In the genomic region with DNA sequence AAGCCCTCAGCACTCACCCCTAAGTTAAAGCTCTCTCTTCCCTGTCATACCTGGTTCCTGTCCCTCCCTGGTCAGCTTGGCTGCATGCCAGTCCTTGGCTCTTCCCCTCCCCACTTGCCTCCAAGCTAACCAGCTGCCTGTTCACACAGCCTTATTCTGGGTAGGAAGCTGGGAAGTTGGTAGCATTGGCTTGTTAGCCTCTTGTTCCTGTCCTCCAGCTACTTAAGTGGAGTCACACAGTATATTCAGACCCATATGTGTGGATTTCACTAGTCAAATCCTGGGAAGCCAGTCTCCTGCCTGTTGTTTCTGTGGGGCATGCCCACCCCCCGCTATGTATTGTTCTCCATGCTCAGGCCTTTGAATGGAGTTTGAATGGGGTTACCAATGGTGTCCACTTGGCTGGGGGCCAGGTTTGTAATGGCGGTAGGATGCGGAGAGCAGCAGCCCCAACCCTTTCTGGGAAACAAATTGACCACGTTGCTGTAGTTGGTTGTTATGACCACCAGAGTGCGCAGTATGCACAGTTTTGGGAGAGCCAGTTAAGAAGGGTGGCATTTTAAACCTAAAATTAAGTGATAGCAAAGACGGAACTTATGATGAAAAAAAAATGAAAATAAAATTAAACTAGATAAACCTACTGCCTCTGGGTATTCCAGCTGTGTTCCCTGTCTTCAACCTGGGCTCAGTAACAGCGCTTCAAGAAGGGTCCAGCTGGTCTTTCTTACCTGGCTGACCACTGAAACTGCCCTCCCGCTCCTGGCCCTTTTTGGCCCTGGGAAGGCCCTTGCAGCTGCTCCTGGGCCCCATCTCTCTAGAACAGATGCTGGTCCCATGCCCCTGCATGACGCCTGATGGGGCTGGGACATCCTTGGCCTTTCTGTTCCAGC, we compare ENCODE assay signal across 8 cellular contexts. TPM values are rescaled to one million over a fixed set of nuclear protein-coding genes. Genes with fewer than 3 reads are reported as not detected.
DNase-seq lines count a peak whose midpoint lies in the region; ATAC-seq and TF ChIP-seq lines count a peak whose summit lies in the region.

No MANE protein-coding gene starts in this region.

- H3K4me2 ChIP-seq in H9 (ENCODE audit: insufficient read depth, insufficient read length, low read length) (no peak overlapping the region), mammary epithelial cell (ENCODE audit: insufficient read depth, low read depth, low read length) (no peak overlapping the region)

- no peak overlapping the region for H3K14ac ChIP-seq in H9 (ENCODE audit: insufficient read depth, low read length)

- H3K4ac ChIP-seq in H9 (ENCODE audit: low read depth, low read length) = no peak overlapping the region

- H3K4me3 ChIP-seq in mammary epithelial cell (replicated peaks in 1 of 3; ENCODE audit: insufficient read depth in 1 of 3, low read depth in 2 of 3, low read length in 3 of 3) = no peak overlapping the region
- no peak overlapping the region for H3K4me3 ChIP-seq in kidney epithelial cell (ENCODE audit: low read depth, low read length)

- H4K20me1 ChIP-seq in H9 (ENCODE audit: control insufficient read depth, insufficient read depth, insufficient read length) (no peaks in the 10 kb centered on the region), mammary epithelial cell (ENCODE audit: insufficient read depth, low read length) (no peaks in the 10 kb centered on the region)

- H3K36me3 ChIP-seq in mammary epithelial cell (ENCODE audit: insufficient read depth, low read length) (no peaks in the 10 kb centered on the region), kidney epithelial cell (ENCODE audit: control insufficient read depth, insufficient read depth, low read length) (no peaks in the 10 kb centered on the region)

- H3K23ac ChIP-seq in H9 (ENCODE audit: insufficient read length, low read depth, low read length) = no peak overlapping the region

- no peaks in the 10 kb centered on the region for H3K79me1 ChIP-seq in H9 (ENCODE audit: insufficient read depth, low read depth, low read length, poor library complexity, severe bottlenecking)

- dilution Hi-C loops in mammary epithelial cell (cut with HindIII; ENCODE audit: low sequenced_read_pairs) = loop anchor here (5.0 kb wide), 1 partner anchor 49 kb away; no protein-coding TSS in a partner anchor

- no peak overlapping the region for H2BK20ac ChIP-seq in H9 (ENCODE audit: low read depth, low read length, poor library complexity, severe bottlenecking)

- BruUV-seq in mammary epithelial cell (replicated peaks; lab: Mats Ljungman, UMichigan) = no TSS peak

- intact Hi-C loops in CD14-positive monocyte (cut with micrococcal nuclease) (loop anchor here (2.0 kb wide), 1 partner anchor 144 kb away; no protein-coding TSS in a partner anchor), mammary epithelial cell (cut with micrococcal nuclease) (loop anchor here (1.0 kb wide), 3 partner anchors 57 to 144 kb away; no protein-coding TSS in a partner anchor)

- no peak overlapping the region for H4K5ac ChIP-seq in H9 (ENCODE audit: insufficient read length, low read depth, low read length)

- peak; percentile 60 for DNase-seq in CD14-positive monocyte (ENCODE audit: low spot score)
- peak; percentile 86 for DNase-seq in H9
- peak; percentile 74 for DNase-seq in NCI-H2171 treated with DMSO at 0.1 percent for 48 hours (lab: John Stamatoyannopoulos, UW)
- DNase-seq in mammary epithelial cell = peak; percentile 61
- DNase-seq in kidney epithelial cell (ENCODE audit: low read depth) = no peak
- peak; percentile 74 for DNase-seq in stimulated activated CD4-positive, alpha-beta T cell treated with anti-CD3 and anti-CD28 coated beads, Interleukin-1b, Interleukin-23, amount 100 ng/mL, for 48 hours

- CTCF ChIA-PET in mammary epithelial cell (lab: Charles Lee; ENCODE audit: low non-redundant PET) = interaction anchor here (0.7 kb wide), 1 partner anchor 754 kb away, joined by 8 read pairs; no protein-coding TSS in a partner anchor

- H2BK15ac ChIP-seq in H9 (ENCODE audit: low read depth, low read length) = no peak overlapping the region

- H3K27me3 Mint-ChIP-seq in CD14-positive monocyte (ENCODE audit: low read depth in 3 of 3) (peaks cover 2 to 5% (median 4%) of the 10 kb centered on the region in 3 donors), H9 (ENCODE audit: low read depth) (no peaks in the 10 kb centered on the region; the same call in 1 of the 2 replicates)

- H3K23me2 ChIP-seq in H9 (ENCODE audit: insufficient read length, low read depth, low read length, poor library complexity, severe bottlenecking) = no peaks in the 10 kb centered on the region

- ATAC-seq in GM21737 (IDR thresholded peaks at IDR 0.05; ENCODE audit: unreplicated experiment) = no peak

- H3K4me1 ChIP-seq in H9 (ENCODE audit: insufficient read depth, low read length) (no peaks in the 10 kb centered on the region; the same call in 1 of the 2 replicates), mammary epithelial cell (ENCODE audit: insufficient read depth, low read length) (peaks cover 5% of the 10 kb centered on the region)

- no peak overlapping the region for H4K8ac ChIP-seq in H9 (replicated peaks; ENCODE audit: insufficient read length, low read depth, low read length)

- no peak overlapping the region for H3K56ac ChIP-seq in H9 (ENCODE audit: insufficient read length, low read depth, low read length)

- H2AFZ ChIP-seq in H9 (ENCODE audit: low read length) (peak overlapping the region; percentile 88), mammary epithelial cell (ENCODE audit: low read depth, low read length) (no peak overlapping the region)

- H3K27ac Mint-ChIP-seq in CD14-positive monocyte (no peak overlapping the region), H9 (no peak overlapping the region)

- H3K79me2 ChIP-seq in H9 (ENCODE audit: insufficient read depth, low read length) = no peaks in the 10 kb centered on the region
- H3K79me2 ChIP-seq in mammary epithelial cell (ENCODE audit: insufficient read depth, low read length) = no peaks in the 10 kb centered on the region

- H4K91ac ChIP-seq in H9 (ENCODE audit: insufficient read length, low read depth, low read length) = no peak overlapping the region

- TF ChIP-seq CTCF in CD14-positive monocyte (IDR thresholded peaks at IDR 0.05) (peak; percentile 81), H9 (conservative IDR thresholded peaks at IDR 0.05) (peak; percentile 89), VCaP (conservative IDR thresholded peaks at IDR 0.05) (peak; percentile 94), mammary epithelial cell (conservative IDR thresholded peaks at IDR 0.05 in 1 of 2, IDR thresholded peaks at IDR 0.05 in 1 of 2; ENCODE audit: extremely low read depth in 1 of 2, insufficient read depth in 1 of 2, low read depth in 1 of 2, low read length in 2 of 2) (peak; percentile 78), kidney epithelial cell (IDR thresholded peaks at IDR 0.05; ENCODE audit: insufficient read depth, low read length, poor library complexity, severe bottlenecking) (peak; percentile 77)

- in situ Hi-C loops in mammary epithelial cell (cut with MboI; ENCODE audit: low sequenced_read_pairs in 2 of 2) = no loop called here

- no peak overlapping the region for H2BK12ac ChIP-seq in H9 (ENCODE audit: insufficient read length, low read depth, low read length)

- H3K4me3 Mint-ChIP-seq in CD14-positive monocyte (no peak overlapping the region), H9 (no peak overlapping the region)

- H2BK5ac ChIP-seq in H9 (ENCODE audit: insufficient read length, low read length) = no peak overlapping the region

- no peaks in the 10 kb centered on the region for H3K9me3 Mint-ChIP-seq in CD14-positive monocyte
- H3K9me3 Mint-ChIP-seq in H9 = no peaks in the 10 kb centered on the region

- H2AK5ac ChIP-seq in H9 (ENCODE audit: insufficient read length, low read length) = no peak overlapping the region

- H3K27ac ChIP-seq in H9 (ENCODE audit: insufficient read length, low read depth, low read length) (no peak overlapping the region), VCaP (no peak overlapping the region), mammary epithelial cell (ENCODE audit: insufficient read depth, low read depth, low read length) (no peak overlapping the region)

- no peak overlapping the region for H3K9ac ChIP-seq in H9 (ENCODE audit: extremely low read depth, insufficient read length, low read length)
- no peak overlapping the region for H3K9ac ChIP-seq in mammary epithelial cell (ENCODE audit: insufficient read depth, low read length)

- no peak overlapping the region for H2BK120ac ChIP-seq in H9 (ENCODE audit: low read depth, low read length, poor library complexity, severe bottlenecking)

- no peaks in the 10 kb centered on the region for H3K36me3 Mint-ChIP-seq in CD14-positive monocyte
- H3K36me3 Mint-ChIP-seq in H9 (ENCODE audit: insufficient read depth in 1 of 3, low read depth in 3 of 3) = no peaks in the 10 kb centered on the region

- no CpG with 5 or more reads among the region's 9 CpGs for WGBS in H9 (ENCODE audit: extremely low coverage, insufficient read length, low lambda C conversion rate)
- WGBS in mammary epithelial cell (ENCODE audit: low coverage, missing lambda C conversion rate) = 27% methylated on average over 9 of the region's 9 CpGs

- no peaks in the 10 kb centered on the region for H3K9me3 ChIP-seq in H9 (ENCODE audit: control insufficient read depth, low read depth, low read length)
- no peaks in the 10 kb centered on the region for H3K9me3 ChIP-seq in mammary epithelial cell (replicated peaks; ENCODE audit: insufficient read depth, low read length)

- H3K27me3 ChIP-seq in H9 (ENCODE audit: insufficient read depth, low read length) (no peaks in the 10 kb centered on the region), mammary epithelial cell (ENCODE audit: insufficient read depth, low read length) (no peaks in the 10 kb centered on the region), kidney epithelial cell (ENCODE audit: control insufficient read depth, insufficient read depth, low read length) (no peaks in the 10 kb centered on the region)

- no peak overlapping the region for H3K18ac ChIP-seq in H9 (ENCODE audit: insufficient read length, low read depth, low read length)

- no peak overlapping the region for H3T11ph ChIP-seq in H9 (ENCODE audit: low read length)

- H3K4me1 Mint-ChIP-seq in CD14-positive monocyte (peaks cover 10% of the 10 kb centered on the region), H9 (peaks cover 2 to 5% of the 10 kb centered on the region in 2 experiments; a peak in 3 of 4 replicates)

RNA-seq across cellular contexts. Expression of a gene that starts 10.7 kb away (rescaled TPM):
- polyA plus RNA-seq in CD14-positive monocyte (1,000 to 10,000 TPM; 1,448 to 1,563 TPM), mammary epithelial cell (3,767 TPM)
- total RNA-seq in H9 (2021) (3,765 and 3,814 TPM in 2 replicates), mammary epithelial cell (1,000 to 10,000 TPM; 1,423 to 2,367 TPM), kidney epithelial cell (2,045 and 2,896 TPM in 2 replicates)
- polyA minus RNA-seq in mammary epithelial cell = 2,014 TPM

RNA-seq across cellular contexts. Expression of a gene that starts 37.2 kb away (rescaled TPM):
- polyA plus RNA-seq in CD14-positive monocyte (10 to 100 TPM; 52.6 to 66.5 TPM), mammary epithelial cell (5.4 TPM)
- total RNA-seq in H9 (2021) (20.6 and 22.1 TPM in 2 replicates), mammary epithelial cell (1 to 10 TPM; 3.9 to 5.3 TPM), kidney epithelial cell (8.8 and 24.3 TPM in 2 replicates)
- 9.9 TPM for polyA minus RNA-seq in mammary epithelial cell

RNA-seq across cellular contexts. Expression of a gene that starts 44.4 kb away (rescaled TPM):
- polyA plus RNA-seq in CD14-positive monocyte (under 1 TPM in 1 of 2 donors, not detected in 1; 0.33 TPM), mammary epithelial cell (0.43 TPM)
- total RNA-seq in H9 (2021) (0.72 and 0.83 TPM in 2 replicates), mammary epithelial cell (1 to 10 TPM; 2.4 to 3.7 TPM), kidney epithelial cell (1.5 and 6.8 TPM in 2 replicates)
- not detected for polyA minus RNA-seq in mammary epithelial cell
